27 cellular contexts compared by ENCODE assay signal in genomic region chr19:46420056-46420455, GRCh38. TPM values are rescaled to one million over a fixed set of nuclear protein-coding genes. Genes with fewer than 3 reads are reported as not detected.
"Had no signal": no experiment of that assay in that cellular context is flagged by ENCODE, and none has a peak within 500 bp of the region (broad histone marks: within the 10 kb centered on the region; RNA-seq: fewer than 3 reads in every experiment).

No MANE protein-coding gene starts in this region.

- H3K27ac ChIP-seq: SJSA1 had no signal

- H3K4me3 ChIP-seq: ascending aorta, SJSA1 had no signal

- H3K27ac Mint-ChIP-seq: activated CD8-positive, alpha-beta T cell treated with anti-CD3 and anti-CD28 coated beads, Interleukin-2, amount 10 ng/mL, durations not matched to agents 7 days and 5 days; activated naive CD4-positive, alpha-beta T cell treated with anti-CD3 and anti-CD28 coated beads, Interleukin-2, amount 50 U/mL, for 72 hours; activated naive CD8-positive, alpha-beta T cell treated with anti-CD3 and anti-CD28 coated beads, Interleukin-2, amount 50 U/mL, for 24 hours; T-helper 17 cell; WTC11 had no signal

- H3K36me3 Mint-ChIP-seq: activated naive CD4-positive, alpha-beta T cell treated with anti-CD3 and anti-CD28 coated beads, Interleukin-2, amount 50 U/mL, for 72 hours; WTC11 had no signal

- ATAC-seq: activated CD8-positive, alpha-beta T cell treated with anti-CD3 and anti-CD28 coated beads, Interleukin-2, amount 10 ng/mL, durations not matched to agents 7 days and 5 days; activated naive CD4-positive, alpha-beta T cell treated with anti-CD3 and anti-CD28 coated beads, Interleukin-2, amount 50 U/mL, for 72 hours; activated naive CD8-positive, alpha-beta T cell treated with anti-CD3 and anti-CD28 coated beads, Interleukin-2, amount 50 U/mL, for 24 hours; PC-3; T-helper 17 cell; WTC11 had no signal

- H3K4me3 Mint-ChIP-seq: activated CD8-positive, alpha-beta T cell treated with anti-CD3 and anti-CD28 coated beads, Interleukin-2, amount 10 ng/mL, durations not matched to agents 7 days and 5 days; activated naive CD8-positive, alpha-beta T cell treated with anti-CD3 and anti-CD28 coated beads, Interleukin-2, amount 50 U/mL, for 24 hours; brain; central memory CD8-positive, alpha-beta T cell; T-helper 17 cell; WTC11 had no signal

- FAIRE-seq: RCC 7860 had no signal

- DNase-seq: activated CD4-positive, alpha-beta T cell treated with anti-CD3 and anti-CD28 coated beads for 48 hours; activated CD4-positive, alpha-beta T cell treated with anti-CD3 and anti-CD28 coated beads, Interleukin-2, amount 50 U/mL, for 4 hours; activated CD4-positive, CD25-positive, alpha-beta regulatory T cell treated with anti-CD3 and anti-CD28 coated beads, Interleukin-2, amount 50 U/mL, for 72 hours; activated CD8-positive, alpha-beta memory T cell treated with anti-CD3 and anti-CD28 coated beads, Interleukin-2, amount 50 U/mL, for 48 hours; activated CD8-positive, alpha-beta T cell treated with anti-CD3 and anti-CD28 coated beads, Interleukin-2, amount 10 ng/mL, durations not matched to agents 7 days and 5 days; activated naive CD8-positive, alpha-beta T cell treated with anti-CD3 and anti-CD28 coated beads, Interleukin-2, amount 50 U/mL, for 24 hours; activated T-cell treated with anti-CD3 and anti-CD28 coated beads, Interleukin-2, amount 50 U/mL, for 1 hour; amniotic stem cell; MM.1S; NCI-H1105; NCI-H1436; NCI-H1694 treated with DMSO at 0.1 percent for 48 hours; NCI-H2029 treated with DMSO at 0.1 percent for 48 hours; NCI-H510A treated with DMSO at 0.1 percent for 48 hours; NCI-H69; NK-92 treated with Interleukin-12 subunit alpha and Interleukin-12 subunit beta, amount 100 ng/mL, for 24 hours; PC-3; SHP77; T-helper 17 cell; T-helper 9 cell had no signal

- H3K27me3 ChIP-seq: ascending aorta, SJSA1 had no signal

- H3K4me1 Mint-ChIP-seq: central memory CD8-positive, alpha-beta T cell had no signal

- H3K36me3 ChIP-seq: ascending aorta, SJSA1 had no signal

- H3K9me3 ChIP-seq: ascending aorta, SJSA1 had no signal

- H3K9me3 Mint-ChIP-seq: activated naive CD4-positive, alpha-beta T cell treated with anti-CD3 and anti-CD28 coated beads, Interleukin-2, amount 50 U/mL, for 72 hours; activated naive CD8-positive, alpha-beta T cell treated with anti-CD3 and anti-CD28 coated beads, Interleukin-2, amount 50 U/mL, for 24 hours; central memory CD8-positive, alpha-beta T cell; WTC11 had no signal

RNA-seq across cellular contexts. Expression of gene CCDC8, which starts 6.7 kb away (rescaled TPM):
- total RNA-seq: activated CD8-positive, alpha-beta T cell treated with anti-CD3 and anti-CD28 coated beads, Interleukin-2, amount 10 ng/mL, durations not matched to agents 7 days and 5 days; activated naive CD4-positive, alpha-beta T cell treated with anti-CD3 and anti-CD28 coated beads, Interleukin-2, amount 50 U/mL, for 72 hours; PC-3; T-helper 17 cell had no signal

RNA-seq across cellular contexts. Expression of gene PNMA8C, which starts 8.7 kb away (rescaled TPM):
- total RNA-seq: activated naive CD4-positive, alpha-beta T cell treated with anti-CD3 and anti-CD28 coated beads, Interleukin-2, amount 50 U/mL, for 72 hours; PC-3; SJSA1 had no signal

RNA-seq across cellular contexts. Expression of gene PNMA8A, which starts 51.3 kb away (rescaled TPM):
- total RNA-seq: activated CD8-positive, alpha-beta T cell treated with anti-CD3 and anti-CD28 coated beads, Interleukin-2, amount 10 ng/mL, durations not matched to agents 7 days and 5 days; activated naive CD4-positive, alpha-beta T cell treated with anti-CD3 and anti-CD28 coated beads, Interleukin-2, amount 50 U/mL, for 72 hours; PC-3; T-helper 17 cell had no signal
